In genomic region chr3:163785693-163786092, GRCh38 we compare ENCODE assay signal across 12 cellular contexts.
A peak's percentile ranks its signal among the peaks of the same experiment; 100 is the strongest.
DNase-seq lines count a peak whose midpoint lies in the region; ATAC-seq and TF ChIP-seq lines count a peak whose summit lies in the region.
"Had no signal": no experiment of that assay in that cellular context is flagged by ENCODE, and none has a peak within 500 bp of the region (broad histone marks: within the 10 kb centered on the region; RNA-seq: fewer than 3 reads in every experiment).

No MANE protein-coding gene starts in this region.

- H3K9me3 ChIP-seq in neural progenitor cell (ENCODE audit: low read depth): no peaks in the 10 kb centered on the region

- H3K27me3 ChIP-seq in neural progenitor cell: no peaks in the 10 kb centered on the region
- H3K27me3 ChIP-seq: esophagus squamous epithelium had no signal

- H3K36me3 Mint-ChIP-seq in neural progenitor cell: no peaks in the 10 kb centered on the region
- H3K36me3 Mint-ChIP-seq in activated T-cell treated with anti-CD3 and anti-CD28 coated beads, Interleukin-2, amount 50 U/mL, for 24 hours (ENCODE audit: low read depth): no peaks in the 10 kb centered on the region
- H3K36me3 Mint-ChIP-seq in activated CD8-positive, alpha-beta memory T cell treated with anti-CD3 and anti-CD28 coated beads, Interleukin-2, amount 10 ng/mL, durations not matched to agents 7 days and 5 days: no peaks in the 10 kb centered on the region

- H3K9me3 Mint-ChIP-seq in neural progenitor cell: no peaks in the 10 kb centered on the region
- H3K9me3 Mint-ChIP-seq in activated T-cell treated with anti-CD3 and anti-CD28 coated beads, Interleukin-2, amount 50 U/mL, for 24 hours: peaks cover 19% of the 10 kb centered on the region
- peaks cover 4% of the 10 kb centered on the region for H3K9me3 Mint-ChIP-seq in activated CD8-positive, alpha-beta memory T cell treated with anti-CD3 and anti-CD28 coated beads, Interleukin-2, amount 10 ng/mL, durations not matched to agents 7 days and 5 days (ENCODE audit: low read depth)

- H3K4me2 ChIP-seq in neural progenitor cell: no peak overlapping the region

- no peak for ATAC-seq in activated CD8-positive, alpha-beta memory T cell treated with anti-CD3 and anti-CD28 coated beads, Interleukin-2, amount 10 ng/mL, durations not matched to agents 7 days and 5 days

- H3K79me2 ChIP-seq in neural progenitor cell (ENCODE audit: low read depth): no peaks in the 10 kb centered on the region

- CTCF ChIA-PET in activated CD8-positive, alpha-beta memory T cell treated with anti-CD3 and anti-CD28 coated beads, Interleukin-2, amount 10 ng/mL, durations not matched to agents 7 days and 5 days (lab: Charles Lee): no interaction called here

- no peak overlapping the region for H3K9ac ChIP-seq in neural progenitor cell

- TF ChIP-seq CTCF in neural progenitor cell (IDR thresholded peaks at IDR 0.05): peak; percentile 65

- no peak overlapping the region for H3K27ac Mint-ChIP-seq in neural progenitor cell
- H3K27ac Mint-ChIP-seq in activated T-cell treated with anti-CD3 and anti-CD28 coated beads, Interleukin-2, amount 50 U/mL, for 24 hours: no peak overlapping the region
- no peak overlapping the region for H3K27ac Mint-ChIP-seq in activated CD8-positive, alpha-beta memory T cell treated with anti-CD3 and anti-CD28 coated beads, Interleukin-2, amount 10 ng/mL, durations not matched to agents 7 days and 5 days
- H3K27ac Mint-ChIP-seq: T-helper 1 cell treated with Interleukin-12 subunit alpha and Interleukin-12 subunit beta and Interleukin-4 antibody, amounts not matched to agents 30 μg/mL and 1 μg/mL, for 36 hours had no signal

- no peak overlapping the region for H3K27ac ChIP-seq in neural progenitor cell
- H3K27ac ChIP-seq: esophagus squamous epithelium had no signal

- in situ Hi-C loops in KBM-7 (cut with MboI; ENCODE audit: low pct_unique_long_range_greater_than_20kb, low sequenced_read_pairs): no loop called here

- no peaks in the 10 kb centered on the region for H3K36me3 ChIP-seq in neural progenitor cell
- H3K36me3 ChIP-seq: esophagus squamous epithelium had no signal

- H4K20me1 ChIP-seq in neural progenitor cell (ENCODE audit: low read depth): no peaks in the 10 kb centered on the region

- no peak overlapping the region for H3K4me3 ChIP-seq in neural progenitor cell
- H3K4me3 ChIP-seq: esophagus squamous epithelium had no signal

- no peaks in the 10 kb centered on the region for H3K27me3 Mint-ChIP-seq in neural progenitor cell (ENCODE audit: insufficient read depth, low read depth)
- no peaks in the 10 kb centered on the region for H3K27me3 Mint-ChIP-seq in activated T-cell treated with anti-CD3 and anti-CD28 coated beads, Interleukin-2, amount 50 U/mL, for 24 hours
- no peaks in the 10 kb centered on the region for H3K27me3 Mint-ChIP-seq in activated CD8-positive, alpha-beta memory T cell treated with anti-CD3 and anti-CD28 coated beads, Interleukin-2, amount 10 ng/mL, durations not matched to agents 7 days and 5 days

- H3K4me1 ChIP-seq in neural progenitor cell: no peaks in the 10 kb centered on the region
- H3K4me1 ChIP-seq: esophagus squamous epithelium had no signal

- peaks cover 3% of the 10 kb centered on the region for H3K4me1 Mint-ChIP-seq in neural progenitor cell
- H3K4me1 Mint-ChIP-seq in activated T-cell treated with anti-CD3 and anti-CD28 coated beads, Interleukin-2, amount 50 U/mL, for 24 hours (ENCODE audit: low read depth): no peaks in the 10 kb centered on the region
- no peaks in the 10 kb centered on the region for H3K4me1 Mint-ChIP-seq in activated CD8-positive, alpha-beta memory T cell treated with anti-CD3 and anti-CD28 coated beads, Interleukin-2, amount 10 ng/mL, durations not matched to agents 7 days and 5 days

- H3K4me3 Mint-ChIP-seq in neural progenitor cell: no peak overlapping the region
- H3K4me3 Mint-ChIP-seq in activated T-cell treated with anti-CD3 and anti-CD28 coated beads, Interleukin-2, amount 50 U/mL, for 24 hours: no peak overlapping the region
- H3K4me3 Mint-ChIP-seq in activated CD8-positive, alpha-beta memory T cell treated with anti-CD3 and anti-CD28 coated beads, Interleukin-2, amount 10 ng/mL, durations not matched to agents 7 days and 5 days: no peak overlapping the region
- H3K4me3 Mint-ChIP-seq: T-helper 1 cell treated with Interleukin-12 subunit alpha and Interleukin-12 subunit beta and Interleukin-4 antibody, amounts not matched to agents 30 μg/mL and 1 μg/mL, for 36 hours had no signal

- H3F3A ChIP-seq in neural progenitor cell (ENCODE audit: low read depth): no peaks in the 10 kb centered on the region

- no peak overlapping the region for H2AFZ ChIP-seq in neural progenitor cell (replicated peaks)

- DNase-seq in NCI-H2171 treated with DMSO at 0.1 percent for 48 hours (lab: John Stamatoyannopoulos, UW) (peak; percentile 27), NCI-H2171 (lab: John Stamatoyannopoulos, UW) (no peak), KBM-7 (peak; percentile 3), UCSD-AML1 (lab: John Stamatoyannopoulos, UW; ENCODE audit: unreplicated experiment) (peak; percentile 5), neural progenitor cell (ENCODE audit: low spot score) (peak; percentile 56)
- no peak for DNase-seq in activated T-cell treated with anti-CD3 and anti-CD28 coated beads, Interleukin-2, amount 50 U/mL, for 24 hours
- no peak for DNase-seq in activated CD8-positive, alpha-beta memory T cell treated with anti-CD3 and anti-CD28 coated beads, Interleukin-2, amount 10 ng/mL, durations not matched to agents 7 days and 5 days
- DNase-seq in stimulated activated naive CD4-positive, alpha-beta T cell (lab: John Stamatoyannopoulos, UW): no peak
- DNase-seq: anterior cingulate cortex, esophagus squamous epithelium, GDM1 had no signal

Comparison
In these comparisons a context has a peak if more than half of its experiments do, and no peak if none do; other contexts are left out.
1. DNase-seq: peak in NCI-H2171 treated with DMSO at 0.1 percent for 48 hours (single experiment), KBM-7 (single experiment), UCSD-AML1 (single experiment) and neural progenitor cell (single experiment); none in NCI-H2171 (single experiment), activated T-cell treated with anti-CD3 and anti-CD28 coated beads, Interleukin-2, amount 50 U/mL, for 24 hours (single experiment), activated CD8-positive, alpha-beta memory T cell treated with anti-CD3 and anti-CD28 coated beads, Interleukin-2, amount 10 ng/mL, durations not matched to agents 7 days and 5 days (single experiment) and stimulated activated naive CD4-positive, alpha-beta T cell (0 of 6).